Comparison of ENCODE assay signal across 1 cellular context in the genomic region with DNA sequence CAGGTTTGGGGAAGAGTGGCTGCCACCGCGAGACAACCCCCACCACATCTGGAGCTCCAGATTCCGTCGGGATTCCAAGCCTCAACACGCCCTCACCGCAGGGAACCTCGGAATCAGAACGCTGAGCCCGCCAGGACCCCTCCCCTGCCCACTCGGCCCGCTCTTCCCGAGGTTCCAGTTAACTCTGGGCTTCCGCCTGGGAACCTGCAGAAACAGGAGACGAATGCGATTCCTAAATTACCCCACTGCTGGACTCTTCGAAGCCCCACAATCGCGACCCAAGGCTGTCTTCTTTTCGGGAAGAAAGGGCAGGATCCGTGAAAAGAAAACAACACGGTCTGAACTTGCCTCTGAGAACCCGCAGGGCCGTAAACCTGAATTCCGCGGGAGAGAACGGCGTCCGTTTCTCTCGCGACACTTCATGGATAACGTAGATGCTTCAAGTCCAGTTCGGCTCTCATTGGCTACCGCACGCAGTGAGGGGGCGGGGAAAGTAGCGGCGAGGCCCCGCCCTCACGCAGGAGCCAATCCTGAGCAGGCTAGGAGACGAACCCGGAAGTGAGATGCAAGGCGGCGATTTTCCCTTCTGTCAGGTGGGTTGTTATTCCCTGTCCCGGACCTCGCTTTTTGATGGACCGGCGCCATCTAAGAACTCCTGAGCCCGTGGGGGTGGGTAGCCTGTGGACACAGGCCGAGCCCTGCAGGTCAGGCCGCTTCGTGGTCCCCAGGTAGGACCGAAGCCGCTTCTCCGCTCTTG.
TF ChIP-seq lines count a peak whose summit lies in the region.

Gene ANKRD49, plus strand, starts transcription at position 542 of the 757 bp plus-strand sequence. CDS start 2,710 bp downstream, outside the sequence.
Gene MRE11, minus strand, starts transcription at position 402 of the 757 bp plus-strand sequence. CDS start 1,043 bp downstream, outside the sequence.

TF ChIP-seq in HEK293, 187 proteins besides CTCF, POLR2A, EP300 and RAD21 (continued from another document):
- peak; percentile 97 for TF ChIP-seq ZBTB20 (tag by site-specific recombination; IDR thresholded peaks at IDR 0.05)
- TF ChIP-seq SP2 (tag by site-specific recombination; IDR thresholded peaks at IDR 0.05) = peak; percentile 92
- TF ChIP-seq ZNF324 (tag by site-specific recombination; IDR thresholded peaks at IDR 0.05) = no peak
- TF ChIP-seq ZBTB6 (tag by site-specific recombination; IDR thresholded peaks at IDR 0.05) = peak; percentile 9; the same call in 1 of the 2 replicates
- TF ChIP-seq, protein P1, sequence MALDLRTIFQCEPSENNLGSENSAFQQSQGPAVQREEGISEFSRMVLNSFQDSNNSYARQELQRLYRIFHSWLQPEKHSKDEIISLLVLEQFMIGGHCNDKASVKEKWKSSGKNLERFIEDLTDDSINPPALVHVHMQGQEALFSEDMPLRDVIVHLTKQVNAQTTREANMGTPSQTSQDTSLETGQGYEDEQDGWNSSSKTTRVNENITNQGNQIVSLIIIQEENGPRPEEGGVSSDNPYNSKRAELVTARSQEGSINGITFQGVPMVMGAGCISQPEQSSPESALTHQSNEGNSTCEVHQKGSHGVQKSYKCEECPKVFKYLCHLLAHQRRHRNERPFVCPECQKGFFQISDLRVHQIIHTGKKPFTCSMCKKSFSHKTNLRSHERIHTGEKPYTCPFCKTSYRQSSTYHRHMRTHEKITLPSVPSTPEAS (tag by site-specific recombination; IDR thresholded peaks at IDR 0.05) = no peak
- no peak for TF ChIP-seq ZBTB1 (tag by site-specific recombination; IDR thresholded peaks at IDR 0.05)
- no peak for TF ChIP-seq ZNF23 (tag by site-specific recombination; IDR thresholded peaks at IDR 0.05; ENCODE audit: borderline replicate concordance)
- 0 out of 2 replicates have a peak, but pooled peaks have one; percentile 14 for TF ChIP-seq ZNF660 (tag by site-specific recombination; IDR thresholded peaks at IDR 0.05)
- TF ChIP-seq GLIS2 (tag by site-specific recombination; IDR thresholded peaks at IDR 0.05) = peak; percentile 27; the same call in 1 of the 2 replicates
- 0 out of 2 replicates have a peak, but pooled peaks have one; percentile 6 for TF ChIP-seq GLIS1 (tag by site-specific recombination; IDR thresholded peaks at IDR 0.05)
- peak; percentile 36; the same call in 1 of the 2 replicates for TF ChIP-seq ZNF639 (tag by site-specific recombination; IDR thresholded peaks at IDR 0.05)
- TF ChIP-seq ZNF530 (tag by site-specific recombination; IDR thresholded peaks at IDR 0.05; ENCODE audit: low read depth) = no peak
- TF ChIP-seq, protein P2, sequence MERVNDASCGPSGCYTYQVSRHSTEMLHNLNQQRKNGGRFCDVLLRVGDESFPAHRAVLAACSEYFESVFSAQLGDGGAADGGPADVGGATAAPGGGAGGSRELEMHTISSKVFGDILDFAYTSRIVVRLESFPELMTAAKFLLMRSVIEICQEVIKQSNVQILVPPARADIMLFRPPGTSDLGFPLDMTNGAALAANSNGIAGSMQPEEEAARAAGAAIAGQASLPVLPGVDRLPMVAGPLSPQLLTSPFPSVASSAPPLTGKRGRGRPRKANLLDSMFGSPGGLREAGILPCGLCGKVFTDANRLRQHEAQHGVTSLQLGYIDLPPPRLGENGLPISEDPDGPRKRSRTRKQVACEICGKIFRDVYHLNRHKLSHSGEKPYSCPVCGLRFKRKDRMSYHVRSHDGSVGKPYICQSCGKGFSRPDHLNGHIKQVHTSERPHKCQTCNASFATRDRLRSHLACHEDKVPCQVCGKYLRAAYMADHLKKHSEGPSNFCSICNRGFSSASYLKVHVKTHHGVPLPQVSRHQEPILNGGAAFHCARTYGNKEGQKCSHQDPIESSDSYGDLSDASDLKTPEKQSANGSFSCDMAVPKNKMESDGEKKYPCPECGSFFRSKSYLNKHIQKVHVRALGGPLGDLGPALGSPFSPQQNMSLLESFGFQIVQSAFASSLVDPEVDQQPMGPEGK (tag by site-specific recombination; IDR thresholded peaks at IDR 0.05) = peak; percentile 82
- peak; percentile 79 for TF ChIP-seq IKZF3 (tag by site-specific recombination; IDR thresholded peaks at IDR 0.05)
- TF ChIP-seq SP3 (tag by site-specific recombination; IDR thresholded peaks at IDR 0.05) = peak; percentile 85
- TF ChIP-seq ZFP37 (tag by site-specific recombination; IDR thresholded peaks at IDR 0.05) = 0 out of 2 replicates have a peak, but pooled peaks have one; percentile 24
- TF ChIP-seq ZIC2 (tag by site-specific recombination; IDR thresholded peaks at IDR 0.05) = peak; percentile 71
- peak; percentile 61 for TF ChIP-seq SETDB1 (IDR thresholded peaks at IDR 0.05; ENCODE audit: insufficient read length, low read length)
- TF ChIP-seq TRIM28 (IDR thresholded peaks at IDR 0.05; ENCODE audit: borderline replicate concordance, low read length) = peak; percentile 76; the same call in 1 of the 2 replicates
- TF ChIP-seq ZNF394 (tag by site-specific recombination; IDR thresholded peaks at IDR 0.05; ENCODE audit: borderline replicate concordance) = no peak
- TF ChIP-seq KLF1 (tag by site-specific recombination; IDR thresholded peaks at IDR 0.05) = 0 out of 2 replicates have a peak, but pooled peaks have one; percentile 27
- TF ChIP-seq GFI1B (tag by site-specific recombination; IDR thresholded peaks at IDR 0.05) = peak; percentile 75
- no peak for TF ChIP-seq ZNF362 (tag by site-specific recombination; IDR thresholded peaks at IDR 0.05)
- peak; percentile 26; the same call in 1 of the 2 replicates for TF ChIP-seq ZSCAN30 (tag by site-specific recombination; IDR thresholded peaks at IDR 0.05)
- TF ChIP-seq ZNF580 (tag by site-specific recombination; IDR thresholded peaks at IDR 0.05) = no peak
- no peak for TF ChIP-seq ZNF747 (tag by site-specific recombination; IDR thresholded peaks at IDR 0.05)
- peak; percentile 31; the same call in 1 of the 2 replicates for TF ChIP-seq KLF16 (tag by site-specific recombination; IDR thresholded peaks at IDR 0.05)
- TF ChIP-seq, protein P3, sequence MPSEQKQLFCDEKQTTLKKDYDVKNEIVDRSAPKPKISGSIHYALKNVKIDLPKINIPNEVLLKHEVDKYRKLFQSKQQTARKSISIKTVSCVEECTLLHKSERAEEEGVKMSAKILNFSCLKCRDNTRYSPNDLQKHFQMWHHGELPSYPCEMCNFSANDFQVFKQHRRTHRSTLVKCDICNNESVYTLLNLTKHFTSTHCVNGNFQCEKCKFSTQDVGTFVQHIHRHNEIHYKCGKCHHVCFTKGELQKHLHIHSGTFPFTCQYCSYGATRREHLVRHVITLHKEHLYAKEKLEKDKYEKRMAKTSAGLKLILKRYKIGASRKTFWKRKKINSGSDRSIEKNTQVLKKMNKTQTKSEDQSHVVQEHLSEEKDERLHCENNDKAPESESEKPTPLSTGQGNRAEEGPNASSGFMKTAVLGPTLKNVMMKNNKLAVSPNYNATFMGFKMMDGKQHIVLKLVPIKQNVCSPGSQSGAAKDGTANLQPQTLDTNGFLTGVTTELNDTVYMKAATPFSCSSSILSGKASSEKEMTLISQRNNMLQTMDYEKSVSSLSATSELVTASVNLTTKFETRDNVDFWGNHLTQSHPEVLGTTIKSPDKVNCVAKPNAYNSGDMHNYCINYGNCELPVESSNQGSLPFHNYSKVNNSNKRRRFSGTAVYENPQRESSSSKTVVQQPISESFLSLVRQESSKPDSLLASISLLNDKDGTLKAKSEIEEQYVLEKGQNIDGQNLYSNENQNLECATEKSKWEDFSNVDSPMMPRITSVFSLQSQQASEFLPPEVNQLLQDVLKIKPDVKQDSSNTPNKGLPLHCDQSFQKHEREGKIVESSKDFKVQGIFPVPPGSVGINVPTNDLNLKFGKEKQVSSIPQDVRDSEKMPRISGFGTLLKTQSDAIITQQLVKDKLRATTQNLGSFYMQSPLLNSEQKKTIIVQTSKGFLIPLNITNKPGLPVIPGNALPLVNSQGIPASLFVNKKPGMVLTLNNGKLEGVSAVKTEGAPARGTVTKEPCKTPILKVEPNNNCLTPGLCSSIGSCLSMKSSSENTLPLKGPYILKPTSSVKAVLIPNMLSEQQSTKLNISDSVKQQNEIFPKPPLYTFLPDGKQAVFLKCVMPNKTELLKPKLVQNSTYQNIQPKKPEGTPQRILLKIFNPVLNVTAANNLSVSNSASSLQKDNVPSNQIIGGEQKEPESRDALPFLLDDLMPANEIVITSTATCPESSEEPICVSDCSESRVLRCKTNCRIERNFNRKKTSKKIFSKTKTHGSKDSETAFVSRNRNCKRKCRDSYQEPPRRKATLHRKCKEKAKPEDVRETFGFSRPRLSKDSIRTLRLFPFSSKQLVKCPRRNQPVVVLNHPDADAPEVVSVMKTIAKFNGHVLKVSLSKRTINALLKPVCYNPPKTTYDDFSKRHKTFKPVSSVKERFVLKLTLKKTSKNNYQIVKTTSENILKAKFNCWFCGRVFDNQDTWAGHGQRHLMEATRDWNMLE (tag by site-specific recombination; conservative IDR thresholded peaks at IDR 0.05; ENCODE audit: low read depth) = peak; percentile 52
- no peak for TF ChIP-seq ZNF302 (tag by site-specific recombination; IDR thresholded peaks at IDR 0.05; ENCODE audit: low read depth)
- 0 out of 2 replicates have a peak, but pooled peaks have one; percentile 22 for TF ChIP-seq ZBTB21 (tag by site-specific recombination; IDR thresholded peaks at IDR 0.05)
- TF ChIP-seq YY2 (tag by site-specific recombination; IDR thresholded peaks at IDR 0.05) = no peak
- peak; percentile 43; the same call in 1 of the 2 replicates for TF ChIP-seq KLF8 (tag by site-specific recombination; IDR thresholded peaks at IDR 0.05)
- no peak for TF ChIP-seq ZNF239 (tag by site-specific recombination; IDR thresholded peaks at IDR 0.05)
- TF ChIP-seq ZNF473 (tag by site-specific recombination; IDR thresholded peaks at IDR 0.05) = no peak
- TF ChIP-seq ZNF366 (tag by site-specific recombination; conservative IDR thresholded peaks at IDR 0.05) = peak; percentile 40; the same call in 1 of the 2 replicates
- TF ChIP-seq ZNF341 (tag by site-specific recombination; IDR thresholded peaks at IDR 0.05; ENCODE audit: low read depth) = peak; percentile 91
- TF ChIP-seq, protein P4, sequence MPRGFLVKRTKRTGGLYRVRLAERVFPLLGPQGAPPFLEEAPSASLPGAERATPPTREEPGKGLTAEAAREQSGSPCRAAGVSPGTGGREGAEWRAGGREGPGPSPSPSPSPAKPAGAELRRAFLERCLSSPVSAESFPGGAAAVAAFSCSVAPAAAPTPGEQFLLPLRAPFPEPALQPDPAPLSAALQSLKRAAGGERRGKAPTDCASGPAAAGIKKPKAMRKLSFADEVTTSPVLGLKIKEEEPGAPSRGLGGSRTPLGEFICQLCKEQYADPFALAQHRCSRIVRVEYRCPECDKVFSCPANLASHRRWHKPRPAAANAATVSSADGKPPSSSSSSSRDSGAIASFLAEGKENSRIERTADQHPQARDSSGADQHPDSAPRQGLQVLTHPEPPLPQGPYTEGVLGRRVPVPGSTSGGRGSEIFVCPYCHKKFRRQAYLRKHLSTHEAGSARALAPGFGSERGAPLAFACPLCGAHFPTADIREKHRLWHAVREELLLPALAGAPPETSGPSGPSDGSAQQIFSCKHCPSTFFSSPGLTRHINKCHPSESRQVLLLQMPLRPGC (tag by site-specific recombination; IDR thresholded peaks at IDR 0.05) = peak; percentile 40; the same call in 1 of the 2 replicates
- 0 out of 2 replicates have a peak, but pooled peaks have one; percentile 2 for TF ChIP-seq KLF9 (tag by site-specific recombination; IDR thresholded peaks at IDR 0.05; ENCODE audit: low read depth)
- TF ChIP-seq ZEB2 (tag by site-specific recombination; IDR thresholded peaks at IDR 0.05) = 0 out of 2 replicates have a peak, but pooled peaks have one; percentile 69
- TF ChIP-seq ZNF558 (tag by site-specific recombination; IDR thresholded peaks at IDR 0.05) = 0 out of 2 replicates have a peak, but pooled peaks have one; percentile 25
- no peak for TF ChIP-seq ZNF677 (tag by site-specific recombination; IDR thresholded peaks at IDR 0.05)
- no peak for TF ChIP-seq EGR2 (tag by site-specific recombination; IDR thresholded peaks at IDR 0.05; ENCODE audit: low read depth)
- TF ChIP-seq ZBTB17 (tag by site-specific recombination; IDR thresholded peaks at IDR 0.05) = peak; percentile 81
- TF ChIP-seq ZNF433 (tag by site-specific recombination; IDR thresholded peaks at IDR 0.05; ENCODE audit: low read depth) = no peak
TF ChIP-seq in HEK293: peak in this region for 46.
